In the genomic region with DNA sequence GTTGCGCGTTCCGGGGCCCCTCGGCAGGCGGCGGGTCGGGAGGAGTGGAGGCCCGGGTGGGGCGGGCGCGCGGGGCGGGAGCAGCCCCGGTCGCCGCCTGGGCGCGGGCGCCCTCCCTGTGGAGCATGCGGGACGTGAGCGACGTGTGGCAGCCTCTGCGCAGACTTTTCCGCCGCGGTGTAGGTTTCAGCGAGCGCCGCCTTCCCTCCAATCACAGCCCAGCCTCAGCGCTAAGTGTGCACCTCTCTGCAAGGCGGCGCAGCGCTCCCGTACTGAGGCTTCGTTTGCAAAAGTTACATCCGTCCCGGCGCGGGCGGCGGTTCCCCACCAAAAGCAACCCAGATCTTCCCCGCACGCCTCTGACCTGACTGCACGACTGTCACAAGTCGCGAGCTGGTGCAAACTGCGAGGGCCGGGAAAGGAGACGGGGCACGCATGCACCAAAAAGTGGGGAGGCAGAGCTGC, we compare ENCODE assay signal across 8 cellular contexts. TPM values are rescaled to one million over a fixed set of nuclear protein-coding genes. Genes with fewer than 3 reads are reported as not detected.
DNase-seq lines count a peak whose midpoint lies in the region.

No MANE protein-coding gene starts in this region.

- no peak overlapping the region for H2BK12ac ChIP-seq in mesenchymal stem cell (ENCODE audit: low read length in 2 of 2)

- no peak overlapping the region for H2BK120ac ChIP-seq in mesenchymal stem cell (ENCODE audit: low read depth, low read length)

- H3K9me3 ChIP-seq in duodenal mucosa (ENCODE audit: control insufficient read depth in 1 of 2, low read length in 2 of 2), result no peaks in the 10 kb centered on the region
- no peaks in the 10 kb centered on the region for H3K9me3 ChIP-seq in mesenchymal stem cell (ENCODE audit: control insufficient read depth, low read length)

- H3K79me1 ChIP-seq in mesenchymal stem cell (replicated peaks; ENCODE audit: low read length, poor library complexity, severe bottlenecking), result peaks cover 9% of the 10 kb centered on the region

- peak overlapping the region in 1 of 2 experiments; percentile 73 for H3K18ac ChIP-seq in mesenchymal stem cell (ENCODE audit: low read depth in 1 of 2, low read length in 2 of 2)

- peak overlapping the region in 1 of 2 experiments; percentile 65 for H3K14ac ChIP-seq in mesenchymal stem cell (ENCODE audit: low read length in 2 of 2)

- H2BK5ac ChIP-seq in mesenchymal stem cell (ENCODE audit: low read depth, low read length, poor library complexity, severe bottlenecking), result no peak overlapping the region

- H3K4me1 ChIP-seq in duodenal mucosa (ENCODE audit: control insufficient read depth in 1 of 2, insufficient read depth in 2 of 2, low read length in 2 of 2) (peaks cover 30% of the 10 kb centered on the region in 2 donors), mesenchymal stem cell (ENCODE audit: control insufficient read depth, insufficient read depth, low read depth, low read length) (peaks cover 27% of the 10 kb centered on the region)

- H2BK15ac ChIP-seq in mesenchymal stem cell (ENCODE audit: low read depth, poor library complexity, severe bottlenecking), result no peak overlapping the region

- H3K27me3 ChIP-seq in H7 (ENCODE audit: control insufficient read depth, insufficient read depth, low read length), result peaks cover 34% of the 10 kb centered on the region
- no peaks in the 10 kb centered on the region for H3K27me3 ChIP-seq in duodenal mucosa (ENCODE audit: control insufficient read depth in 1 of 2, insufficient read depth in 2 of 2, low read length in 2 of 2)
- peaks cover 0 to 4% of the 10 kb centered on the region in 2 experiments for H3K27me3 ChIP-seq in mesenchymal stem cell (ENCODE audit: control insufficient read depth in 1 of 2, insufficient read depth in 1 of 2, low read length in 2 of 2)

- no peak overlapping the region for H3K4ac ChIP-seq in mesenchymal stem cell (ENCODE audit: low read depth in 1 of 2, low read length in 2 of 2)

- no peak overlapping the region for H4K8ac ChIP-seq in mesenchymal stem cell (ENCODE audit: low read length)

- H2AFZ ChIP-seq in mesenchymal stem cell (ENCODE audit: low read depth, low read length), result peak overlapping the region; percentile 81

- no peak overlapping the region for H3K27ac ChIP-seq in duodenal mucosa (ENCODE audit: low read depth, low read length)
- H3K27ac ChIP-seq in mesenchymal stem cell (ENCODE audit: low read length, poor library complexity, severe bottlenecking), result no peak overlapping the region

- no peak overlapping the region for H2AK5ac ChIP-seq in mesenchymal stem cell (ENCODE audit: low read length, severe bottlenecking)

- H3K36me3 ChIP-seq in H7 (replicated peaks; ENCODE audit: control insufficient read depth, insufficient read depth, low read length), result no peaks in the 10 kb centered on the region
- H3K36me3 ChIP-seq in duodenal mucosa (ENCODE audit: control insufficient read depth in 1 of 2, insufficient read depth in 2 of 2, low read length in 2 of 2), result no peaks in the 10 kb centered on the region
- H3K36me3 ChIP-seq in mesenchymal stem cell (ENCODE audit: control insufficient read depth in 1 of 2, insufficient read depth in 2 of 2, low read depth in 1 of 2, low read length in 2 of 2), result no peaks in the 10 kb centered on the region

- H3K23ac ChIP-seq in mesenchymal stem cell (ENCODE audit: low read length in 2 of 2), result peak overlapping the region in 1 of 2 experiments; percentile 96

- peak; percentile 77 for DNase-seq in GM03348 (ENCODE audit: low spot score)
- peak; percentile 85 for DNase-seq in H7
- DNase-seq in NAMALWA (ENCODE audit: low spot score), result peak; percentile 90
- DNase-seq in activated CD4-positive, alpha-beta T cell treated with anti-CD3 and anti-CD28 coated beads, Interleukin-2, amount 50 U/mL, for 48 hours, result peak; percentile 91 to 94
- DNase-seq in mesenchymal stem cell, result peak; percentile 54
- DNase-seq in stimulated activated CD8-positive, alpha-beta memory T cell treated with anti-CD3 and anti-CD28 coated beads, Interleukin-12 subunit alpha, Interleukin-12 subunit beta, amount 100 ng/mL, for 4 hours (ENCODE audit: low read depth), result peak; percentile 60
- DNase-seq in NCI-H187 (lab: John Stamatoyannopoulos, UW), result no peak

- peak overlapping the region; percentile 83 for H3K4me2 ChIP-seq in mesenchymal stem cell (ENCODE audit: low read length, poor library complexity, severe bottlenecking)

- H4K91ac ChIP-seq in mesenchymal stem cell (ENCODE audit: low read length), result no peak overlapping the region

- WGBS in mesenchymal stem cell, result under 1% methylated on average over 51 of the region's 51 CpGs

- H3K4me3 ChIP-seq in H7 (ENCODE audit: insufficient read depth, low read depth, low read length) (peak overlapping the region; percentile 43), duodenal mucosa (ENCODE audit: low read depth in 1 of 2, low read length in 2 of 2) (peak overlapping the region; percentile 67 to 71), mesenchymal stem cell (ENCODE audit: insufficient read depth in 1 of 2, low read depth in 1 of 2, low read length in 2 of 2) (peak overlapping the region; percentile 54 to 78)

- H3K9ac ChIP-seq in duodenal mucosa (ENCODE audit: low read depth in 1 of 2, low read length in 2 of 2) (peak overlapping the region; percentile 21 to 76), mesenchymal stem cell (ENCODE audit: low read length) (peak overlapping the region; percentile 92)

RNA-seq across cellular contexts. Expression of a gene that starts 1.2 kb away (rescaled TPM):
- 14.6 and 20.1 TPM in 2 replicates for total RNA-seq in H7 (2014; rRNA removed; shearing (Covaris generic))
- 14.6 TPM for polyA plus RNA-seq in mesenchymal stem cell (2013, experiment 1 of 2)
- 15.8 TPM for polyA plus RNA-seq in mesenchymal stem cell (2013, experiment 2 of 2)

Comparison
In these comparisons a context has a peak if more than half of its experiments do, and no peak if none do; other contexts are left out.
1. DNase-seq: peak in GM03348 (single experiment), H7 (single experiment), NAMALWA (single experiment), activated CD4-positive, alpha-beta T cell treated with anti-CD3 and anti-CD28 coated beads, Interleukin-2, amount 50 U/mL, for 48 hours (2 of 2), mesenchymal stem cell (single experiment) and stimulated activated CD8-positive, alpha-beta memory T cell treated with anti-CD3 and anti-CD28 coated beads, Interleukin-12 subunit alpha, Interleukin-12 subunit beta, amount 100 ng/mL, for 4 hours (single experiment); none in NCI-H187 (0 of 2).
2. Peak in every context shown above with its lines, with median percentiles within 50 percentile points of each other: H3K4me3 ChIP-seq.